Comparison of ENCODE assay signal across 12 cellular contexts in the genomic region with DNA sequence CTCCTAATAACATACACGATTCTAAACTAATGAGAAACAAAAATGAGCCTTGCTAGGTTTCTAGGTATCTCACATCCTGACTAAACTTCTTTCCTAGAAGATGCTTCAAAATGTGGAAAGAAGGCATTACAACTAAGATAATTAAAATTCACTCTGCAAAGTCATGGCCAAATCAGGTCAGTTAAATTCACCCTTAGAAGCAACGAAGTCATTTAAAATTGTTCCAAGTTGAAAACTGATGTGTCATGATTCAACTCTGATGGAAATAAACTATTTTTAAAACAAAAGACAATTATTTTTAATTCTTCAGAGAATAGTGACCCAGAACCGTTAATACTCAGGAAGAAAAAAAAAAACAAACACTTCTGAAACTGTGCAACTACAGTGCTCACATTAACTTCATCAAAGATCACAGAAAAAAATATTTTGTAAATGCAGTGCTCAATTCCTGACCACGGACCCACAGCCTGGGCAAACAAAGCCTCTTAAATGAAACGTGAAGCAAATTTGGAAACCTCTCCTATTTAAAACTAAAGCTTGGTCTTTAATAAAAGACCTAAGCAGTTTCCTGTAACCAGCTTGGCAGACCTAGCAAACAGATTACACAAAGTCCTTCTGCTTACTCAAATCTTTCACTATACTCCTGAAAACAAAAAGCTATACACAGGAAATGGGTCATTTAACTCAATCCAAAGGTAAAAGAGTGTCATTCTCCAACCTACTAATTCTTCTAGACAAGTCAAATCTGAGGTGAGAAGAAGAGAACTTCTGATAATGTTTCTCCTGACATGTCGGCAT. TPM values are rescaled to one million over a fixed set of nuclear protein-coding genes. Genes with fewer than 3 reads are reported as not detected.
DNase-seq lines count a peak whose midpoint lies in the region; ATAC-seq and TF ChIP-seq lines count a peak whose summit lies in the region.
"Had no signal": no experiment of that assay in that cellular context is flagged by ENCODE, and none has a peak within 500 bp of the region (broad histone marks: within the 10 kb centered on the region; RNA-seq: fewer than 3 reads in every experiment).

No MANE protein-coding gene starts in this region.

- POLR2A ChIA-PET in MCF 10A (lab: Yijun Ruan, JAX), result interaction anchor here (0.6 kb wide), 1 partner anchor 52 kb away, joined by 4 read pairs; no protein-coding TSS in a partner anchor
- POLR2A ChIA-PET in CD8-positive, alpha-beta T cell (lab: Charles Lee), result interaction anchor here (0.6 kb wide), 1 partner anchor 110 kb away, joined by 3 read pairs; no protein-coding TSS in a partner anchor

- no peak overlapping the region for H3K4me3 Mint-ChIP-seq in MCF 10A (ENCODE audit: unreplicated experiment)
- no peak overlapping the region for H3K4me3 Mint-ChIP-seq in activated T-helper 17 cell treated with anti-CD3 and anti-CD28 coated beads, Interleukin-2, amount 50 U/mL, for 72 hours
- no peak overlapping the region for H3K4me3 Mint-ChIP-seq in CD8-positive, alpha-beta T cell

- ATAC-seq in activated T-helper 17 cell treated with anti-CD3 and anti-CD28 coated beads, Interleukin-2, amount 50 U/mL, for 72 hours (replicated peaks), result peak; percentile 64
- ATAC-seq in GM18907 (IDR thresholded peaks at IDR 0.05; ENCODE audit: unreplicated experiment) (no peak), GM19035 (IDR thresholded peaks at IDR 0.05; ENCODE audit: unreplicated experiment) (no peak)
- no peak for ATAC-seq in CD8-positive, alpha-beta T cell
- ATAC-seq: mucosa of descending colon had no signal

- intact Hi-C loops in breast epithelium (cut with DNase I; ENCODE audit: low total_unique reads), result no loop called here
- intact Hi-C loops in MCF 10A (cut with micrococcal nuclease), result no loop called here
- intact Hi-C loops in CD8-positive, alpha-beta T cell (cut with DNase I, micrococcal nuclease), result no loop called here

- BruUV-seq in MCF 10A (replicated peaks; lab: Mats Ljungman, UMichigan), result no TSS peak

- H3K4me1 ChIP-seq in breast epithelium, result no peaks in the 10 kb centered on the region
- H3K4me1 ChIP-seq in iPS-18a (ENCODE audit: control insufficient read depth, low read depth, low read length), result peaks cover 54% of the 10 kb centered on the region
- H3K4me1 ChIP-seq in subcutaneous abdominal adipose tissue (ENCODE audit: control insufficient read depth in 5 of 5, insufficient read depth in 5 of 5, low read length in 5 of 5), result peaks cover 2 to 31% (median 21%) of the 10 kb centered on the region in 5 donors
- H3K4me1 ChIP-seq in CD8-positive, alpha-beta T cell (ENCODE audit: insufficient read depth, low read length), result peaks cover 5% of the 10 kb centered on the region

- H3K36me3 Mint-ChIP-seq in MCF 10A (ENCODE audit: insufficient read depth, unreplicated experiment), result no peaks in the 10 kb centered on the region
- H3K36me3 Mint-ChIP-seq in activated T-helper 17 cell treated with anti-CD3 and anti-CD28 coated beads, Interleukin-2, amount 50 U/mL, for 72 hours (ENCODE audit: low read depth), result no peaks in the 10 kb centered on the region
- H3K36me3 Mint-ChIP-seq in CD8-positive, alpha-beta T cell, result no peaks in the 10 kb centered on the region

- H3K4me3 ChIP-seq in breast epithelium (no peak overlapping the region), iPS-18a (ENCODE audit: low read length) (no peak overlapping the region), subcutaneous abdominal adipose tissue (ENCODE audit: low read depth in 1 of 5, low read length in 5 of 5) (no peak overlapping the region)
- no peak overlapping the region for H3K4me3 ChIP-seq in CD8-positive, alpha-beta T cell (ENCODE audit: low read depth, low read length)
- H3K4me3 ChIP-seq: mucosa of descending colon had no signal

- DNase-seq in breast epithelium (ENCODE audit: low spot score in 2 of 2) (no peak), MCF 10A (ENCODE audit: unreplicated experiment) (no peak)
- no peak for DNase-seq in CD8-positive, alpha-beta T cell
- DNase-seq: C1 segment of cervical spinal cord; cortex of kidney; mucosa of descending colon; stimulated activated CD4-positive, alpha-beta T cell treated with anti-CD3 and anti-CD28 coated beads, Interleukin-4, amount 100 ng/mL, for 1 hour had no signal

- no peaks in the 10 kb centered on the region for H3K9me3 Mint-ChIP-seq in MCF 10A (ENCODE audit: unreplicated experiment)
- H3K9me3 Mint-ChIP-seq in activated T-helper 17 cell treated with anti-CD3 and anti-CD28 coated beads, Interleukin-2, amount 50 U/mL, for 72 hours, result no peaks in the 10 kb centered on the region
- no peaks in the 10 kb centered on the region for H3K9me3 Mint-ChIP-seq in CD8-positive, alpha-beta T cell

- H3K9me3 ChIP-seq in breast epithelium (no peaks in the 10 kb centered on the region), iPS-18a (ENCODE audit: control insufficient read depth, low read depth, low read length) (no peaks in the 10 kb centered on the region), subcutaneous abdominal adipose tissue (ENCODE audit: control insufficient read depth in 5 of 5, low read length in 5 of 5) (no peaks in the 10 kb centered on the region)
- H3K9me3 ChIP-seq in CD8-positive, alpha-beta T cell (ENCODE audit: low read length), result no peaks in the 10 kb centered on the region
- H3K9me3 ChIP-seq: mucosa of descending colon had no signal

- H3K27ac ChIP-seq in breast epithelium (peak overlapping the region; percentile 49 to 72), iPS-18a (ENCODE audit: low read length) (peak overlapping the region; percentile 92), subcutaneous abdominal adipose tissue (ENCODE audit: low read depth, low read length) (peak overlapping the region; percentile 43)
- no peak overlapping the region for H3K27ac ChIP-seq in CD8-positive, alpha-beta T cell (ENCODE audit: low read depth, low read length)

- H3K4me1 Mint-ChIP-seq in MCF 10A (ENCODE audit: insufficient read depth, unreplicated experiment), result no peaks in the 10 kb centered on the region
- no peaks in the 10 kb centered on the region for H3K4me1 Mint-ChIP-seq in activated T-helper 17 cell treated with anti-CD3 and anti-CD28 coated beads, Interleukin-2, amount 50 U/mL, for 72 hours
- H3K4me1 Mint-ChIP-seq in CD8-positive, alpha-beta T cell (ENCODE audit: low read depth), result peaks cover 10% of the 10 kb centered on the region

- no peaks in the 10 kb centered on the region for H3K27me3 Mint-ChIP-seq in MCF 10A (ENCODE audit: insufficient read depth, unreplicated experiment)
- peaks cover 12% of the 10 kb centered on the region for H3K27me3 Mint-ChIP-seq in activated T-helper 17 cell treated with anti-CD3 and anti-CD28 coated beads, Interleukin-2, amount 50 U/mL, for 72 hours
- H3K27me3 Mint-ChIP-seq in CD8-positive, alpha-beta T cell (ENCODE audit: low read depth), result peaks cover 3% of the 10 kb centered on the region

- TF ChIP-seq CTCF in breast epithelium (IDR thresholded peaks at IDR 0.05) (no peak), MCF 10A (IDR thresholded peaks at IDR 0.05; ENCODE audit: unreplicated experiment) (no peak)
- no peak for TF ChIP-seq CTCF in CD8-positive, alpha-beta T cell (IDR thresholded peaks at IDR 0.05)

- CTCF ChIA-PET in MCF 10A (lab: Yijun Ruan, JAX), result interaction anchor here (0.6 to 0.7 kb wide), 3 partner anchors 120 to 211 kb away, joined by 3 to 4 read pairs (median 3); no protein-coding TSS in a partner anchor
- CTCF ChIA-PET in CD8-positive, alpha-beta T cell (lab: Charles Lee), result interaction anchor here (1.1 kb wide), 1 partner anchor 217 kb away, joined by 3 read pairs; no protein-coding TSS in a partner anchor

- no peak for TF ChIP-seq POLR2A in breast epithelium (IDR thresholded peaks at IDR 0.05)

- H3K36me3 ChIP-seq in breast epithelium (no peaks in the 10 kb centered on the region), iPS-18a (ENCODE audit: control insufficient read depth, low read depth, low read length) (no peaks in the 10 kb centered on the region), subcutaneous abdominal adipose tissue (ENCODE audit: control insufficient read depth in 5 of 5, insufficient read depth in 5 of 5, low read length in 5 of 5) (no peaks in the 10 kb centered on the region)
- H3K36me3 ChIP-seq in CD8-positive, alpha-beta T cell (ENCODE audit: insufficient read depth, low read length), result no peaks in the 10 kb centered on the region

- H3K27ac Mint-ChIP-seq in MCF 10A (ENCODE audit: low read depth, unreplicated experiment), result no peak overlapping the region
- peak overlapping the region; percentile 17 for H3K27ac Mint-ChIP-seq in activated T-helper 17 cell treated with anti-CD3 and anti-CD28 coated beads, Interleukin-2, amount 50 U/mL, for 72 hours
- no peak overlapping the region for H3K27ac Mint-ChIP-seq in CD8-positive, alpha-beta T cell

- peak overlapping the region; percentile 58 for H3K9ac ChIP-seq in iPS-18a (ENCODE audit: low read length)
- peak overlapping the region in 3 of 5 donors; percentile 12 to 38 (median 35) for H3K9ac ChIP-seq in subcutaneous abdominal adipose tissue (ENCODE audit: low read length in 5 of 5)

- no peaks in the 10 kb centered on the region for H3K27me3 ChIP-seq in breast epithelium
- no peaks in the 10 kb centered on the region for H3K27me3 ChIP-seq in iPS-18a (ENCODE audit: control insufficient read depth, insufficient read depth, low read length)
- no peaks in the 10 kb centered on the region for H3K27me3 ChIP-seq in subcutaneous abdominal adipose tissue (ENCODE audit: control insufficient read depth in 5 of 5, insufficient read depth in 4 of 5, low read length in 5 of 5)
- H3K27me3 ChIP-seq in CD8-positive, alpha-beta T cell (ENCODE audit: insufficient read depth, low read length), result no peaks in the 10 kb centered on the region

RNA-seq across cellular contexts. Expression of a gene that starts 39.0 kb away (rescaled TPM):
- total RNA-seq in breast epithelium, result 10 to 100 TPM in 2 of 3 donors, 1 to 10 TPM in 1; 9.8 to 14.7 (median 13.4) TPM
- total RNA-seq in MCF 10A (2022), result 4.4 and 6.0 TPM in 2 replicates
- 10 to 100 TPM in 1 of 2 donors, 1 to 10 TPM in 1; 8.8 to 15.5 TPM for total RNA-seq in activated T-helper 17 cell treated with anti-CD3 and anti-CD28 coated beads, Interleukin-2, amount 50 U/mL, for 72 hours
- total RNA-seq in CD8-positive, alpha-beta T cell, result 1 to 10 TPM; 4.5 to 4.6 TPM
